1 cellular context compared by ENCODE assay signal in genomic region chr17:2700491-2701141, GRCh38.
TF ChIP-seq lines count a peak whose summit lies in the region.

No MANE protein-coding gene starts in this region.

TF ChIP-seq in HepG2, 621 proteins besides CTCF, POLR2A, EP300 and RAD21 (continued from another document):
- TF ChIP-seq ZNF710 (CRISPR knock-in tag; IDR thresholded peaks at IDR 0.05; ENCODE audit: borderline replicate concordance) (no peak), ATF7 (IDR thresholded peaks at IDR 0.05) (no peak), ATF7 (CRISPR knock-in tag; IDR thresholded peaks at IDR 0.05) (no peak), HOXA3 (CRISPR knock-in tag; IDR thresholded peaks at IDR 0.05) (no peak), ZEB1 (IDR thresholded peaks at IDR 0.05; ENCODE audit: insufficient replicate concordance, low read depth) (no peak)
TF ChIP-seq in HepG2: peak in this region for 0.
